12 cellular contexts compared by ENCODE assay signal in the genomic region with DNA sequence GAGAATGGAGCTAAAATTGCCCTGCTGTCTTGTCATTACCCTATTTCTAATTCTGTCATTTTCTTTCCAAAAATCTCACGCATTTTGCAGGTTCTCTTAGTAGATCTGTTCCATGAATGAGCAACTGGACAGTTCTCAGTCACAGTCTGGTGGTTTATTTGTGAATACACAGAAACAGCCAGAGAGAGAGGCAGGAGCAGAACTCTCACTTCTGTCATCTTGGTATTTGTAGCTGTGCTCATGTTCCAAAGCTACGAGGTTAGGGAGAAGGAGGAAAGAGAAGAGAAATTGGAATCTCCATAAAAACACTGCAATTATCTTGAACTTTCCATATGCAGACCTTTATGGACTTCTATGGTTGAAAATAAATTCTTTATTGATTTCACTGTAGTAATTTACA.
A peak's percentile ranks its signal among the peaks of the same experiment; 100 is the strongest.
DNase-seq lines count a peak whose midpoint lies in the region; ATAC-seq and TF ChIP-seq lines count a peak whose summit lies in the region.
"Had no signal": no experiment of that assay in that cellular context is flagged by ENCODE, and none has a peak within 500 bp of the region (broad histone marks: within the 10 kb centered on the region; RNA-seq: fewer than 3 reads in every experiment).

No MANE protein-coding gene starts in this region.

- no peaks in the 10 kb centered on the region for H3K79me2 ChIP-seq in SK-N-SH (ENCODE audit: insufficient read depth)

- CTCF ChIA-PET in SK-N-SH (lab: Yijun Ruan, JAX): interaction anchor here (0.6 to 2.0 kb wide), 21 partner anchors 9 to 1587 kb away, joined by 3 to 17 read pairs (median 3); no protein-coding TSS in a partner anchor

- no peaks in the 10 kb centered on the region; a peak in 1 of 4 replicates for H3K4me1 ChIP-seq in SK-N-SH (ENCODE audit: control insufficient read depth in 1 of 2, insufficient read depth in 2 of 2, low read depth in 1 of 2, low read length in 1 of 2)

- POLR2A ChIA-PET in SK-N-SH (lab: Yijun Ruan, JAX): no interaction called here

- H3K27me3 ChIP-seq in SK-N-SH (ENCODE audit: insufficient read depth): no peaks in the 10 kb centered on the region
- H3K27me3 ChIP-seq in H7 (ENCODE audit: control insufficient read depth, insufficient read depth, low read length): no peaks in the 10 kb centered on the region
- H3K27me3 ChIP-seq: MG63 had no signal

- peak; percentile 15 for ATAC-seq in GM21723 (IDR thresholded peaks at IDR 0.05; ENCODE audit: unreplicated experiment)
- peak; percentile 42 for ATAC-seq in left colon
- no peak for ATAC-seq in HG03460 (IDR thresholded peaks at IDR 0.05; ENCODE audit: unreplicated experiment)
- ATAC-seq: T-helper 17 cell had no signal

- TF ChIP-seq CTCF in SK-N-SH (IDR thresholded peaks at IDR 0.05): no peak

- H3K9me2 ChIP-seq in SK-N-SH: no peaks in the 10 kb centered on the region

- H3K27ac ChIP-seq in SK-N-SH (ENCODE audit: low read depth in 2 of 2, low read length in 1 of 2): no peak overlapping the region
- H3K27ac ChIP-seq: KMS-11 had no signal

- no peaks in the 10 kb centered on the region for H3K36me3 ChIP-seq in SK-N-SH (replicated peaks in 1 of 2; ENCODE audit: control insufficient read depth in 1 of 2, insufficient read depth in 2 of 2, low read length in 1 of 2)
- H3K36me3 ChIP-seq in H7 (replicated peaks; ENCODE audit: control insufficient read depth, insufficient read depth, low read length): no peaks in the 10 kb centered on the region
- H3K36me3 ChIP-seq: MG63 had no signal

- DNase-seq in NCI-H82 (lab: John Stamatoyannopoulos, UW) (peak; percentile 2), NCI-H82 treated with DMSO at 0.1 percent for 48 hours (lab: John Stamatoyannopoulos, UW; ENCODE audit: unreplicated experiment) (no peak), SK-N-SH (no peak), left colon (no peak), NCI-H1105 (lab: John Stamatoyannopoulos, UW) (no peak), H7 (no peak)
- DNase-seq: C1 segment of cervical spinal cord, MG63, T-helper 17 cell had no signal

- intact Hi-C loops in left colon (cut with DNase I, micrococcal nuclease): loop anchor here in 1 of 2 donors (10.0 kb wide), 1 partner anchor 361 kb away; no protein-coding TSS in a partner anchor

- H3F3A ChIP-seq in SK-N-SH (replicated peaks; ENCODE audit: insufficient read depth): peaks cover 5% of the 10 kb centered on the region

- no peaks in the 10 kb centered on the region for H3K9me3 ChIP-seq in SK-N-SH
- H3K9me3 ChIP-seq: MG63 had no signal

- H4K20me1 ChIP-seq in SK-N-SH (ENCODE audit: insufficient read depth): no peaks in the 10 kb centered on the region

- H3K4me3 ChIP-seq in SK-N-SH (ENCODE audit: low read depth in 2 of 2, low read length in 1 of 2) (no peak overlapping the region), H7 (ENCODE audit: insufficient read depth, low read depth, low read length) (no peak overlapping the region)
- H3K4me3 ChIP-seq: MG63 had no signal

- no peak for TF ChIP-seq EP300 in SK-N-SH (IDR thresholded peaks at IDR 0.05; ENCODE audit: borderline replicate concordance in 1 of 2, low read depth in 1 of 2, low read length in 1 of 2)

- H2AFZ ChIP-seq in SK-N-SH (ENCODE audit: low read depth): no peak overlapping the region

- no peak overlapping the region for H3K9ac ChIP-seq in SK-N-SH
- H3K9ac ChIP-seq: KMS-11 had no signal

- WGBS in SK-N-SH (ENCODE audit: low lambda C conversion rate): 8% methylated on average over 2 of the region's 2 CpGs

- H3K4me2 ChIP-seq in SK-N-SH: peak overlapping the region; percentile 45
- H3K4me2 ChIP-seq: KMS-11 had no signal

- TF ChIP-seq RAD21 in SK-N-SH (IDR thresholded peaks at IDR 0.05; ENCODE audit: low read length): no peak

TF ChIP-seq in SK-N-SH, 30 proteins besides CTCF, POLR2A, EP300 and RAD21 (continues in another document):
- TF ChIP-seq, protein P1, sequence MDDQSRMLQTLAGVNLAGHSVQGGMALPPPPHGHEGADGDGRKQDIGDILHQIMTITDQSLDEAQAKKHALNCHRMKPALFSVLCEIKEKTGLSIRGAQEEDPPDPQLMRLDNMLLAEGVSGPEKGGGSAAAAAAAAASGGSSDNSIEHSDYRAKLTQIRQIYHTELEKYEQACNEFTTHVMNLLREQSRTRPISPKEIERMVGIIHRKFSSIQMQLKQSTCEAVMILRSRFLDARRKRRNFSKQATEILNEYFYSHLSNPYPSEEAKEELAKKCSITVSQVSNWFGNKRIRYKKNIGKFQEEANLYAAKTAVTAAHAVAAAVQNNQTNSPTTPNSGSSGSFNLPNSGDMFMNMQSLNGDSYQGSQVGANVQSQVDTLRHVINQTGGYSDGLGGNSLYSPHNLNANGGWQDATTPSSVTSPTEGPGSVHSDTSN (IDR thresholded peaks at IDR 0.05): no peak
- TF ChIP-seq RCOR1 (IDR thresholded peaks at IDR 0.05; ENCODE audit: low read length): no peak
- no peak for TF ChIP-seq MEF2A (IDR thresholded peaks at IDR 0.05; ENCODE audit: borderline replicate concordance, low read depth)
- TF ChIP-seq FOXJ3 (CRISPR knock-in tag; IDR thresholded peaks at IDR 0.05): no peak
- TF ChIP-seq, protein P2, sequence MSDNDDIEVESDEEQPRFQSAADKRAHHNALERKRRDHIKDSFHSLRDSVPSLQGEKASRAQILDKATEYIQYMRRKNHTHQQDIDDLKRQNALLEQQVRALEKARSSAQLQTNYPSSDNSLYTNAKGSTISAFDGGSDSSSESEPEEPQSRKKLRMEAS (IDR thresholded peaks at IDR 0.05; ENCODE audit: low read depth): no peak
- no peak for TF ChIP-seq SIN3A (IDR thresholded peaks at IDR 0.05; ENCODE audit: borderline replicate concordance, low read depth, low read length)
- TF ChIP-seq, protein P3, sequence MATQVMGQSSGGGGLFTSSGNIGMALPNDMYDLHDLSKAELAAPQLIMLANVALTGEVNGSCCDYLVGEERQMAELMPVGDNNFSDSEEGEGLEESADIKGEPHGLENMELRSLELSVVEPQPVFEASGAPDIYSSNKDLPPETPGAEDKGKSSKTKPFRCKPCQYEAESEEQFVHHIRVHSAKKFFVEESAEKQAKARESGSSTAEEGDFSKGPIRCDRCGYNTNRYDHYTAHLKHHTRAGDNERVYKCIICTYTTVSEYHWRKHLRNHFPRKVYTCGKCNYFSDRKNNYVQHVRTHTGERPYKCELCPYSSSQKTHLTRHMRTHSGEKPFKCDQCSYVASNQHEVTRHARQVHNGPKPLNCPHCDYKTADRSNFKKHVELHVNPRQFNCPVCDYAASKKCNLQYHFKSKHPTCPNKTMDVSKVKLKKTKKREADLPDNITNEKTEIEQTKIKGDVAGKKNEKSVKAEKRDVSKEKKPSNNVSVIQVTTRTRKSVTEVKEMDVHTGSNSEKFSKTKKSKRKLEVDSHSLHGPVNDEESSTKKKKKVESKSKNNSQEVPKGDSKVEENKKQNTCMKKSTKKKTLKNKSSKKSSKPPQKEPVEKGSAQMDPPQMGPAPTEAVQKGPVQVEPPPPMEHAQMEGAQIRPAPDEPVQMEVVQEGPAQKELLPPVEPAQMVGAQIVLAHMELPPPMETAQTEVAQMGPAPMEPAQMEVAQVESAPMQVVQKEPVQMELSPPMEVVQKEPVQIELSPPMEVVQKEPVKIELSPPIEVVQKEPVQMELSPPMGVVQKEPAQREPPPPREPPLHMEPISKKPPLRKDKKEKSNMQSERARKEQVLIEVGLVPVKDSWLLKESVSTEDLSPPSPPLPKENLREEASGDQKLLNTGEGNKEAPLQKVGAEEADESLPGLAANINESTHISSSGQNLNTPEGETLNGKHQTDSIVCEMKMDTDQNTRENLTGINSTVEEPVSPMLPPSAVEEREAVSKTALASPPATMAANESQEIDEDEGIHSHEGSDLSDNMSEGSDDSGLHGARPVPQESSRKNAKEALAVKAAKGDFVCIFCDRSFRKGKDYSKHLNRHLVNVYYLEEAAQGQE (IDR thresholded peaks at IDR 0.05; ENCODE audit: low read depth, low read length): no peak
- no peak for TF ChIP-seq YY1 (IDR thresholded peaks at IDR 0.05; ENCODE audit: low read depth)
- TF ChIP-seq, protein P4, sequence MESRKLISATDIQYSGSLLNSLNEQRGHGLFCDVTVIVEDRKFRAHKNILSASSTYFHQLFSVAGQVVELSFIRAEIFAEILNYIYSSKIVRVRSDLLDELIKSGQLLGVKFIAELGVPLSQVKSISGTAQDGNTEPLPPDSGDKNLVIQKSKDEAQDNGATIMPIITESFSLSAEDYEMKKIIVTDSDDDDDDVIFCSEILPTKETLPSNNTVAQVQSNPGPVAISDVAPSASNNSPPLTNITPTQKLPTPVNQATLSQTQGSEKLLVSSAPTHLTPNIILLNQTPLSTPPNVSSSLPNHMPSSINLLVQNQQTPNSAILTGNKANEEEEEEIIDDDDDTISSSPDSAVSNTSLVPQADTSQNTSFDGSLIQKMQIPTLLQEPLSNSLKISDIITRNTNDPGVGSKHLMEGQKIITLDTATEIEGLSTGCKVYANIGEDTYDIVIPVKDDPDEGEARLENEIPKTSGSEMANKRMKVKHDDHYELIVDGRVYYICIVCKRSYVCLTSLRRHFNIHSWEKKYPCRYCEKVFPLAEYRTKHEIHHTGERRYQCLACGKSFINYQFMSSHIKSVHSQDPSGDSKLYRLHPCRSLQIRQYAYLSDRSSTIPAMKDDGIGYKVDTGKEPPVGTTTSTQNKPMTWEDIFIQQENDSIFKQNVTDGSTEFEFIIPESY (IDR thresholded peaks at IDR 0.05; ENCODE audit: borderline replicate concordance, low read depth): no peak
- TF ChIP-seq NFIC (IDR thresholded peaks at IDR 0.05; ENCODE audit: borderline replicate concordance): no peak
- TF ChIP-seq, protein P5, sequence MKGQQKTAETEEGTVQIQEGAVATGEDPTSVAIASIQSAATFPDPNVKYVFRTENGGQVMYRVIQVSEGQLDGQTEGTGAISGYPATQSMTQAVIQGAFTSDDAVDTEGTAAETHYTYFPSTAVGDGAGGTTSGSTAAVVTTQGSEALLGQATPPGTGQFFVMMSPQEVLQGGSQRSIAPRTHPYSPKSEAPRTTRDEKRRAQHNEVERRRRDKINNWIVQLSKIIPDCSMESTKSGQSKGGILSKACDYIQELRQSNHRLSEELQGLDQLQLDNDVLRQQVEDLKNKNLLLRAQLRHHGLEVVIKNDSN (IDR thresholded peaks at IDR 0.05; ENCODE audit: borderline replicate concordance, low read depth): no peak
- no peak for TF ChIP-seq POLR2AphosphoS5 (IDR thresholded peaks at IDR 0.05; ENCODE audit: low read depth, low read length)
- TF ChIP-seq CHD2 (IDR thresholded peaks at IDR 0.05; ENCODE audit: low read length, partially characterized antibody): no peak
- TF ChIP-seq TCF12 (IDR thresholded peaks at IDR 0.05): no peak
- no peak for TF ChIP-seq JUND (IDR thresholded peaks at IDR 0.05)
- TF ChIP-seq, protein P6, sequence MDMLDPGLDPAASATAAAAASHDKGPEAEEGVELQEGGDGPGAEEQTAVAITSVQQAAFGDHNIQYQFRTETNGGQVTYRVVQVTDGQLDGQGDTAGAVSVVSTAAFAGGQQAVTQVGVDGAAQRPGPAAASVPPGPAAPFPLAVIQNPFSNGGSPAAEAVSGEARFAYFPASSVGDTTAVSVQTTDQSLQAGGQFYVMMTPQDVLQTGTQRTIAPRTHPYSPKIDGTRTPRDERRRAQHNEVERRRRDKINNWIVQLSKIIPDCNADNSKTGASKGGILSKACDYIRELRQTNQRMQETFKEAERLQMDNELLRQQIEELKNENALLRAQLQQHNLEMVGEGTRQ (IDR thresholded peaks at IDR 0.05; ENCODE audit: borderline replicate concordance, low read depth, low read length): no peak
- no peak for TF ChIP-seq GABPA (IDR thresholded peaks at IDR 0.05; ENCODE audit: low read depth)
